ENCODE assay signal across 20 cellular contexts in the genomic region with DNA sequence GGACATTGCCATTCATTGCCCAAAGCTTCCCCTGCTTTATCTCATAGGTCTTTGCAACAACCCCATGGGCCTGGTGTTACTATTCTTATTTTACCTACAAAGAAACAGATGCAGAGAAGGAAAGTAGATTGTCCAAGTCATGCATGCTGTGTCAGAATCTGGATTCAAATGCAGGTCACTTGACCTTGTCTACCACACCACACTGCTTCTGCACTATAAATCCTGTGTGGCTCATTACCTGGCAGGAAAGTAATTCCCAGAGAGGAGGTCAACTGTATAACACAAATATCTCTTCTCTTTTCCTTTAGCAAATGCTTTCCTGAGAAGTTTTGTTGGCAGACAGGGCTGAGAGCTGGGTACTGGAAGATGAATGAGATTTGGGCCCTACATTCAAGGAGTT. TPM values are rescaled to one million over a fixed set of nuclear protein-coding genes. Genes with fewer than 3 reads are reported as not detected.
DNase-seq lines count a peak whose midpoint lies in the region; ATAC-seq, FAIRE-seq and TF ChIP-seq lines count a peak whose summit lies in the region.
"Had no signal": no experiment of that assay in that cellular context is flagged by ENCODE, and none has a peak within 500 bp of the region (broad histone marks: within the 10 kb centered on the region; RNA-seq: fewer than 3 reads in every experiment).

No MANE protein-coding gene starts in this region.

- TF ChIP-seq CTCF in H9 (conservative IDR thresholded peaks at IDR 0.05) (no peak), kidney (IDR thresholded peaks at IDR 0.05; ENCODE audit: borderline replicate concordance, extremely low read depth, insufficient read depth) (no peak)

- H3K4me1 ChIP-seq in H9 (ENCODE audit: insufficient read depth, low read length) (no peaks in the 10 kb centered on the region; the same call in 1 of the 2 replicates), kidney (ENCODE audit: control insufficient read depth in 1 of 2, insufficient read depth in 1 of 2, low read depth in 1 of 2, low read length in 2 of 2) (peaks cover 4 to 10% of the 10 kb centered on the region in 2 donors)
- H3K4me1 ChIP-seq: HAP-1 had no signal

- ATAC-seq in T-helper 17 cell, result no peak
- ATAC-seq in naive thymus-derived CD8-positive, alpha-beta T cell, result no peak
- no peak for ATAC-seq in stimulated activated effector memory CD8-positive, alpha-beta T cell treated with anti-CD3 and anti-CD28 coated beads, Interleukin-12 subunit alpha, Interleukin-12 subunit beta, amount 100 ng/mL, for 72 hours
- ATAC-seq in activated CD8-positive, alpha-beta memory T cell treated with anti-CD3 and anti-CD28 coated beads, Interleukin-2, amount 10 ng/mL, durations not matched to agents 7 days and 5 days, result no peak

- no peak overlapping the region for H2BK5ac ChIP-seq in H9 (ENCODE audit: insufficient read length, low read length)

- H3K9me3 ChIP-seq in T-helper 17 cell (ENCODE audit: control insufficient read depth, low read length, poor library complexity, severe bottlenecking) (no peaks in the 10 kb centered on the region), H9 (ENCODE audit: control insufficient read depth, low read depth, low read length) (no peaks in the 10 kb centered on the region), kidney (ENCODE audit: control insufficient read depth in 1 of 2, low read length in 2 of 2) (no peaks in the 10 kb centered on the region)
- H3K9me3 ChIP-seq: HAP-1 had no signal

- DNase-seq in activated CD4-positive, alpha-beta T cell treated with anti-CD3 and anti-CD28 coated beads, Interleukin-2, amount 10 ng/mL, durations not matched to agents 7 days and 5 days, result no peak
- no peak for DNase-seq in activated CD4-positive, alpha-beta T cell treated with anti-CD3 and anti-CD28 coated beads, Interleukin-2, amount 50 U/mL, for 1 hour
- DNase-seq in T-helper 17 cell, result no peak
- DNase-seq in naive thymus-derived CD8-positive, alpha-beta T cell, result no peak
- no peak for DNase-seq in stimulated activated effector memory CD8-positive, alpha-beta T cell treated with anti-CD3 and anti-CD28 coated beads, Interleukin-12 subunit alpha, Interleukin-12 subunit beta, amount 100 ng/mL, for 72 hours (ENCODE audit: low spot score in 2 of 2)
- no peak for DNase-seq in H9
- DNase-seq in activated CD8-positive, alpha-beta memory T cell treated with anti-CD3 and anti-CD28 coated beads, Interleukin-2, amount 10 ng/mL, durations not matched to agents 7 days and 5 days, result no peak
- no peak for DNase-seq in kidney
- DNase-seq: DMS79, Karpas-422, NCI-H1417 treated with DMSO at 0.1 percent for 48 hours, NCI-H187 treated with DMSO at 0.1 percent for 48 hours, NCI-H2227 treated with DMSO at 0.1 percent for 48 hours, NCI-H524, SHP77 had no signal

- no peak overlapping the region for H2BK15ac ChIP-seq in H9 (ENCODE audit: low read depth, low read length)

- H3K4me2 ChIP-seq in H9 (ENCODE audit: insufficient read depth, insufficient read length, low read length), result no peak overlapping the region

- H2BK120ac ChIP-seq in H9 (ENCODE audit: low read depth, low read length, poor library complexity, severe bottlenecking), result no peak overlapping the region

- no peak overlapping the region for H3K14ac ChIP-seq in H9 (ENCODE audit: insufficient read depth, low read length)

- no peaks in the 10 kb centered on the region for H3K79me1 ChIP-seq in H9 (ENCODE audit: insufficient read depth, low read depth, low read length, poor library complexity, severe bottlenecking)

- H2BK12ac ChIP-seq in H9 (ENCODE audit: insufficient read length, low read depth, low read length), result no peak overlapping the region

- H3K79me2 ChIP-seq in H9 (ENCODE audit: insufficient read depth, low read length), result no peaks in the 10 kb centered on the region

- H3K23me2 ChIP-seq in H9 (ENCODE audit: insufficient read length, low read depth, low read length, poor library complexity, severe bottlenecking), result peaks cover 6% of the 10 kb centered on the region

- CTCF ChIA-PET in activated CD4-positive, alpha-beta T cell treated with anti-CD3 and anti-CD28 coated beads, Interleukin-2, amount 10 ng/mL, durations not matched to agents 7 days and 5 days (lab: Charles Lee), result interaction anchor here (0.9 kb wide), 1 partner anchor 10 kb away, joined by 3 read pairs; no protein-coding TSS in a partner anchor
- CTCF ChIA-PET in activated CD8-positive, alpha-beta memory T cell treated with anti-CD3 and anti-CD28 coated beads, Interleukin-2, amount 10 ng/mL, durations not matched to agents 7 days and 5 days (lab: Charles Lee), result interaction anchor here (2.7 kb wide), 1 partner anchor 39 kb away, joined by 9 read pairs; no protein-coding TSS in a partner anchor

- no peak overlapping the region for H3T11ph ChIP-seq in H9 (ENCODE audit: low read length)

- no peaks in the 10 kb centered on the region for H3K9me3 Mint-ChIP-seq in activated CD4-positive, alpha-beta T cell treated with anti-CD3 and anti-CD28 coated beads, Interleukin-2, amount 10 ng/mL, durations not matched to agents 7 days and 5 days
- no peaks in the 10 kb centered on the region for H3K9me3 Mint-ChIP-seq in naive thymus-derived CD8-positive, alpha-beta T cell
- no peaks in the 10 kb centered on the region for H3K9me3 Mint-ChIP-seq in stimulated activated effector memory CD8-positive, alpha-beta T cell treated with anti-CD3 and anti-CD28 coated beads, Interleukin-12 subunit alpha, Interleukin-12 subunit beta, amount 100 ng/mL, for 72 hours
- no peaks in the 10 kb centered on the region; a peak in 1 of 5 replicates for H3K9me3 Mint-ChIP-seq in H9
- no peaks in the 10 kb centered on the region for H3K9me3 Mint-ChIP-seq in activated CD8-positive, alpha-beta memory T cell treated with anti-CD3 and anti-CD28 coated beads, Interleukin-2, amount 10 ng/mL, durations not matched to agents 7 days and 5 days (ENCODE audit: low read depth)
- H3K9me3 Mint-ChIP-seq: IgD-negative memory B cell had no signal

- H3K36me3 Mint-ChIP-seq in activated CD4-positive, alpha-beta T cell treated with anti-CD3 and anti-CD28 coated beads, Interleukin-2, amount 10 ng/mL, durations not matched to agents 7 days and 5 days (ENCODE audit: low read depth), result no peaks in the 10 kb centered on the region
- H3K36me3 Mint-ChIP-seq in T-helper 17 cell (ENCODE audit: low read depth) (peaks cover 4% of the 10 kb centered on the region), H9 (ENCODE audit: insufficient read depth in 1 of 3, low read depth in 3 of 3) (peaks cover 0 to 7% (median 0%) of the 10 kb centered on the region in 3 experiments; a peak in 2 of 7 replicates)
- peaks cover 0 to 13% (median 0%) of the 10 kb centered on the region in 3 donors for H3K36me3 Mint-ChIP-seq in naive thymus-derived CD8-positive, alpha-beta T cell
- peaks cover 7% of the 10 kb centered on the region for H3K36me3 Mint-ChIP-seq in stimulated activated effector memory CD8-positive, alpha-beta T cell treated with anti-CD3 and anti-CD28 coated beads, Interleukin-12 subunit alpha, Interleukin-12 subunit beta, amount 100 ng/mL, for 72 hours
- peaks cover 1% of the 10 kb centered on the region for H3K36me3 Mint-ChIP-seq in activated CD8-positive, alpha-beta memory T cell treated with anti-CD3 and anti-CD28 coated beads, Interleukin-2, amount 10 ng/mL, durations not matched to agents 7 days and 5 days
- H3K36me3 Mint-ChIP-seq: IgD-negative memory B cell had no signal

- H3K4me3 Mint-ChIP-seq in activated CD4-positive, alpha-beta T cell treated with anti-CD3 and anti-CD28 coated beads, Interleukin-2, amount 10 ng/mL, durations not matched to agents 7 days and 5 days, result no peak overlapping the region
- H3K4me3 Mint-ChIP-seq in T-helper 17 cell, result no peak overlapping the region
- H3K4me3 Mint-ChIP-seq in naive thymus-derived CD8-positive, alpha-beta T cell, result no peak overlapping the region
- H3K4me3 Mint-ChIP-seq in stimulated activated effector memory CD8-positive, alpha-beta T cell treated with anti-CD3 and anti-CD28 coated beads, Interleukin-12 subunit alpha, Interleukin-12 subunit beta, amount 100 ng/mL, for 72 hours, result no peak overlapping the region
- no peak overlapping the region for H3K4me3 Mint-ChIP-seq in H9
- H3K4me3 Mint-ChIP-seq in activated CD8-positive, alpha-beta memory T cell treated with anti-CD3 and anti-CD28 coated beads, Interleukin-2, amount 10 ng/mL, durations not matched to agents 7 days and 5 days, result no peak overlapping the region
- H3K4me3 Mint-ChIP-seq: IgD-negative memory B cell had no signal

- H3K9ac ChIP-seq in H9 (ENCODE audit: extremely low read depth, insufficient read length, low read length) (no peak overlapping the region), kidney (ENCODE audit: low read length in 2 of 2) (no peak overlapping the region)

- H3K56ac ChIP-seq in H9 (ENCODE audit: insufficient read length, low read depth, low read length), result no peak overlapping the region

- no peaks in the 10 kb centered on the region for H3K36me3 ChIP-seq in kidney (ENCODE audit: control insufficient read depth in 1 of 2, insufficient read depth in 2 of 2, low read length in 2 of 2)
- H3K36me3 ChIP-seq: HAP-1 had no signal

- H3K23ac ChIP-seq in H9 (ENCODE audit: insufficient read length, low read depth, low read length), result no peak overlapping the region

- H3K27ac ChIP-seq in H9 (ENCODE audit: insufficient read length, low read depth, low read length) (no peak overlapping the region), kidney (ENCODE audit: low read depth in 2 of 2, low read length in 2 of 2) (no peak overlapping the region)
- H3K27ac ChIP-seq: 22Rv1 had no signal

- no peak overlapping the region for H2BK20ac ChIP-seq in H9 (ENCODE audit: low read depth, low read length, poor library complexity, severe bottlenecking)

- H3K4ac ChIP-seq in H9 (ENCODE audit: low read depth, low read length), result no peak overlapping the region

- no peak overlapping the region for H2AFZ ChIP-seq in H9 (ENCODE audit: low read length)

- H4K20me1 ChIP-seq in H9 (ENCODE audit: control insufficient read depth, insufficient read depth, insufficient read length), result no peaks in the 10 kb centered on the region

- H3K4me3 ChIP-seq in kidney (ENCODE audit: low read length in 2 of 2), result no peak overlapping the region
- H3K4me3 ChIP-seq: HAP-1 had no signal

- no peak overlapping the region for H4K91ac ChIP-seq in H9 (ENCODE audit: insufficient read length, low read depth, low read length)

- peaks cover 12% of the 10 kb centered on the region for H3K4me1 Mint-ChIP-seq in activated CD4-positive, alpha-beta T cell treated with anti-CD3 and anti-CD28 coated beads, Interleukin-2, amount 10 ng/mL, durations not matched to agents 7 days and 5 days
- peaks cover 29% of the 10 kb centered on the region for H3K4me1 Mint-ChIP-seq in T-helper 17 cell
- H3K4me1 Mint-ChIP-seq in naive thymus-derived CD8-positive, alpha-beta T cell, result peaks cover 13 to 27% (median 23%) of the 10 kb centered on the region in 4 donors
- H3K4me1 Mint-ChIP-seq in stimulated activated effector memory CD8-positive, alpha-beta T cell treated with anti-CD3 and anti-CD28 coated beads, Interleukin-12 subunit alpha, Interleukin-12 subunit beta, amount 100 ng/mL, for 72 hours, result peaks cover 19% of the 10 kb centered on the region
- H3K4me1 Mint-ChIP-seq in H9, result peaks cover 16 to 18% of the 10 kb centered on the region in 2 experiments
- H3K4me1 Mint-ChIP-seq in activated CD8-positive, alpha-beta memory T cell treated with anti-CD3 and anti-CD28 coated beads, Interleukin-2, amount 10 ng/mL, durations not matched to agents 7 days and 5 days, result peaks cover 3% of the 10 kb centered on the region

- no peak for FAIRE-seq in kidney (lab: Jason Lieb, UNC)

- H3K27ac Mint-ChIP-seq in activated CD4-positive, alpha-beta T cell treated with anti-CD3 and anti-CD28 coated beads, Interleukin-2, amount 10 ng/mL, durations not matched to agents 7 days and 5 days, result peak overlapping the region; percentile 66
- H3K27ac Mint-ChIP-seq in T-helper 17 cell, result peak overlapping the region; percentile 65
- peak overlapping the region in 8 of 10 donors; percentile 2 to 88 (median 42) for H3K27ac Mint-ChIP-seq in naive thymus-derived CD8-positive, alpha-beta T cell
- H3K27ac Mint-ChIP-seq in stimulated activated effector memory CD8-positive, alpha-beta T cell treated with anti-CD3 and anti-CD28 coated beads, Interleukin-12 subunit alpha, Interleukin-12 subunit beta, amount 100 ng/mL, for 72 hours, result peak overlapping the region; percentile 60
- H3K27ac Mint-ChIP-seq in H9, result no peak overlapping the region
- H3K27ac Mint-ChIP-seq in activated CD8-positive, alpha-beta memory T cell treated with anti-CD3 and anti-CD28 coated beads, Interleukin-2, amount 10 ng/mL, durations not matched to agents 7 days and 5 days, result no peak overlapping the region
- H3K27ac Mint-ChIP-seq: IgD-negative memory B cell had no signal

- no peak overlapping the region for H4K8ac ChIP-seq in H9 (replicated peaks; ENCODE audit: insufficient read length, low read depth, low read length)

- H3K27me3 ChIP-seq in H9 (ENCODE audit: insufficient read depth, low read length), result peaks cover 3% of the 10 kb centered on the region; the same call in 1 of the 2 replicates

- no peaks in the 10 kb centered on the region for H3K27me3 Mint-ChIP-seq in activated CD4-positive, alpha-beta T cell treated with anti-CD3 and anti-CD28 coated beads, Interleukin-2, amount 10 ng/mL, durations not matched to agents 7 days and 5 days
- no peaks in the 10 kb centered on the region for H3K27me3 Mint-ChIP-seq in T-helper 17 cell
- peaks cover 0 to 2% (median 0%) of the 10 kb centered on the region in 5 donors for H3K27me3 Mint-ChIP-seq in naive thymus-derived CD8-positive, alpha-beta T cell
- peaks cover 16% of the 10 kb centered on the region for H3K27me3 Mint-ChIP-seq in H9 (ENCODE audit: low read depth)
- no peaks in the 10 kb centered on the region for H3K27me3 Mint-ChIP-seq in activated CD8-positive, alpha-beta memory T cell treated with anti-CD3 and anti-CD28 coated beads, Interleukin-2, amount 10 ng/mL, durations not matched to agents 7 days and 5 days
- H3K27me3 Mint-ChIP-seq: IgD-negative memory B cell had no signal

- no peak overlapping the region for H4K5ac ChIP-seq in H9 (ENCODE audit: insufficient read length, low read depth, low read length)

- intact Hi-C loops in kidney (cut with DNase I), result no loop called here

- POLR2A ChIA-PET in activated CD4-positive, alpha-beta T cell treated with anti-CD3 and anti-CD28 coated beads, Interleukin-2, amount 10 ng/mL, durations not matched to agents 7 days and 5 days (lab: Charles Lee), result no interaction called here
- POLR2A ChIA-PET in naive thymus-derived CD8-positive, alpha-beta T cell (lab: Charles Lee), result no interaction called here

- no peak overlapping the region for H2AK5ac ChIP-seq in H9 (ENCODE audit: insufficient read length, low read length)

- H3K18ac ChIP-seq in H9 (ENCODE audit: insufficient read length, low read depth, low read length), result no peak overlapping the region

RNA-seq across cellular contexts. Expression of a gene that starts 18.5 kb away (rescaled TPM):
- 10 to 100 TPM; 12.6 to 13.6 TPM for total RNA-seq in activated CD4-positive, alpha-beta T cell treated with anti-CD3 and anti-CD28 coated beads, Interleukin-2, amount 10 ng/mL, durations not matched to agents 7 days and 5 days
- total RNA-seq in T-helper 17 cell, result 10 to 100 TPM; 26.5 to 33.8 TPM
- total RNA-seq in naive thymus-derived CD8-positive, alpha-beta T cell, result 10 to 100 TPM; 79.1 to 86.8 TPM
- polyA plus RNA-seq in naive thymus-derived CD8-positive, alpha-beta T cell, result 100 to 1,000 TPM; 103 to 155 (median 148) TPM
- total RNA-seq in H9 (2021), result 34.0 and 37.1 TPM in 2 replicates
- total RNA-seq in activated CD8-positive, alpha-beta memory T cell treated with anti-CD3 and anti-CD28 coated beads, Interleukin-2, amount 10 ng/mL, durations not matched to agents 7 days and 5 days, result 10 to 100 TPM in 1 of 2 experiments, 1 to 10 TPM in 1; 3.2 to 10.6 TPM
- total RNA-seq in kidney, result 21.0 TPM
- polyA plus RNA-seq in kidney (ENCODE audit: insufficient read depth, low read depth, low replicate concordance), result 30.4 TPM
- total RNA-seq: MCF 10A, RPMI7951 had no signal

Comparison
In these comparisons a context has a peak if more than half of its experiments do, and no peak if none do; other contexts are left out.
1. H3K27ac Mint-ChIP-seq: peak in activated CD4-positive, alpha-beta T cell treated with anti-CD3 and anti-CD28 coated beads, Interleukin-2, amount 10 ng/mL, durations not matched to agents 7 days and 5 days (single experiment), T-helper 17 cell (single experiment), naive thymus-derived CD8-positive, alpha-beta T cell (8 of 10) and stimulated activated effector memory CD8-positive, alpha-beta T cell treated with anti-CD3 and anti-CD28 coated beads, Interleukin-12 subunit alpha, Interleukin-12 subunit beta, amount 100 ng/mL, for 72 hours (single experiment); none in H9 (0 of 3) and activated CD8-positive, alpha-beta memory T cell treated with anti-CD3 and anti-CD28 coated beads, Interleukin-2, amount 10 ng/mL, durations not matched to agents 7 days and 5 days (single experiment).